In the genomic region with DNA sequence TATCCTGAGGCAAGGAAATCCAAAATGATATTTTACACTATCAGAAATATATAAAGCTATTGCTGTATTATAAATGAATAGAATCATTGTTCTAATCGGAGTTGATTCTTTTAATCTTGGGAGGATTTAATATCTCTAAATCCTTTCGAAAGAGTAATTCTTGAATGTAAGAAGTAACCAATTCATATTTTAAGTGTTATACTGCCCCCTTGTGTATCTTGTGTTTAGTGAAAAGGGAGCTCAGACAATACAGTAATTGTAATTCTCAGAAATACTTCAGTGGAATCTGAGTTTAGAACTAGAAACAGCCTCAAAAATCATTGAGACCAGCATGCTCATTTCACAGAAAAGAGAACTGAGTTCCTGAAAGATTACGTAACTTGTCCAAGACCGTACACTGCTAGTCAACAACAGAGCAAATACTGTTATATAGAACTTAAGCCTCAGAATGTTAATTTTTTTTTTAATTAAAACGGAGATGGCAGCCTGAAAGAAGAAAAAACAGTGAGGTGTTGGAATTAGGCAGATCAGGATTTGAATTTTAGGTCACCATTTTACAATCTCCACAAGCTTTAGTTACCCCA, we compare ENCODE assay signal across 8 cellular contexts. TPM values are rescaled to one million over a fixed set of nuclear protein-coding genes. Genes with fewer than 3 reads are reported as not detected.
DNase-seq lines count a peak whose midpoint lies in the region; ATAC-seq, FAIRE-seq and TF ChIP-seq lines count a peak whose summit lies in the region.

No MANE protein-coding gene starts in this region.

- BruUV-seq in PC-3 (replicated peaks; lab: Mats Ljungman, UMichigan), result no TSS peak

- H2BK5ac ChIP-seq in H1 (ENCODE audit: low read depth, low read length), result no peak overlapping the region

- TF ChIP-seq CTCF in GM20000 (IDR thresholded peaks at IDR 0.05; ENCODE audit: extremely low read depth, missing control alignments), result peak; percentile 28
- TF ChIP-seq CTCF in PC-3 (conservative IDR thresholded peaks at IDR 0.05; ENCODE audit: low read depth, low read length), result peak; percentile 89
- peak in 2 of 3 experiments; percentile 25 to 49; a peak in 2 of 4 replicates for TF ChIP-seq CTCF in H1 (IDR thresholded peaks at IDR 0.05; ENCODE audit: control extremely low read depth in 1 of 3, insufficient read depth in 1 of 3, low read depth in 1 of 3, low read length in 3 of 3)
- TF ChIP-seq CTCF in mesothelial cell of epicardium (IDR thresholded peaks at IDR 0.05; ENCODE audit: unreplicated experiment), result peak; percentile 82

- no peak overlapping the region for H3K56ac ChIP-seq in H1 (replicated peaks; ENCODE audit: insufficient read length, low read depth, low read length)

- FAIRE-seq in H1 (lab: Jason Lieb, UNC), result peak; percentile 71

- no peak overlapping the region for H2BK20ac ChIP-seq in H1 (ENCODE audit: low read length)

- H3K9me3 ChIP-seq in CD4-positive, CD25-positive, alpha-beta regulatory T cell (ENCODE audit: control insufficient read depth in 2 of 2, low read length in 2 of 2), result no peaks in the 10 kb centered on the region
- H3K9me3 ChIP-seq in PC-3 (ENCODE audit: low read length), result no peaks in the 10 kb centered on the region
- no peaks in the 10 kb centered on the region for H3K9me3 ChIP-seq in H1 (ENCODE audit: insufficient read depth in 2 of 2, low read depth in 1 of 2, low read length in 1 of 2)

- H3K79me1 ChIP-seq in H1 (ENCODE audit: low read depth, low read length), result peaks cover 4% of the 10 kb centered on the region

- H2BK120ac ChIP-seq in H1 (replicated peaks; ENCODE audit: low read depth, low read length), result no peak overlapping the region

- TF ChIP-seq RAD21 in H1 (IDR thresholded peaks at IDR 0.05 in 1 of 2, conservative IDR thresholded peaks at IDR 0.05 in 1 of 2; ENCODE audit: low read depth in 2 of 2, low read length in 2 of 2), result peak; percentile 64 to 83

- no peaks in the 10 kb centered on the region for H3K4me1 Mint-ChIP-seq in CD4-positive, CD25-positive, alpha-beta regulatory T cell
- peaks cover 6% of the 10 kb centered on the region for H3K4me1 Mint-ChIP-seq in mesothelial cell of epicardium

- no peak overlapping the region for H3K18ac ChIP-seq in H1 (ENCODE audit: extremely low read depth, low read length)

- H4K91ac ChIP-seq in H1 (replicated peaks; ENCODE audit: insufficient read length, low read length), result no peak overlapping the region

- no peak overlapping the region for H3K4me3 Mint-ChIP-seq in CD4-positive, CD25-positive, alpha-beta regulatory T cell
- H3K4me3 Mint-ChIP-seq in mesothelial cell of epicardium, result no peak overlapping the region

- H3K23ac ChIP-seq in H1 (ENCODE audit: insufficient read length), result no peak overlapping the region

- H2BK12ac ChIP-seq in H1 (ENCODE audit: low read depth, low read length), result no peak overlapping the region

- H3K27me3 ChIP-seq in CD4-positive, CD25-positive, alpha-beta regulatory T cell (ENCODE audit: control insufficient read depth, insufficient read depth, low read length), result no peaks in the 10 kb centered on the region
- H3K27me3 ChIP-seq in PC-3 (ENCODE audit: low read length) (no peaks in the 10 kb centered on the region), H1 (replicated peaks in 1 of 4; ENCODE audit: control insufficient read depth in 3 of 4, extremely low read depth in 1 of 4, insufficient read depth in 3 of 4, low read length in 3 of 4) (no peaks in the 10 kb centered on the region)

- H3K36me3 ChIP-seq in CD4-positive, CD25-positive, alpha-beta regulatory T cell (ENCODE audit: control insufficient read depth, insufficient read depth, low read length), result no peaks in the 10 kb centered on the region
- no peaks in the 10 kb centered on the region for H3K36me3 ChIP-seq in PC-3 (ENCODE audit: low read depth, low read length)
- H3K36me3 ChIP-seq in H1 (ENCODE audit: control insufficient read depth in 2 of 4, insufficient read depth in 4 of 4, low read length in 3 of 4), result peaks cover 0 to 9% (median 0%) of the 10 kb centered on the region in 4 experiments; a peak in 2 of 8 replicates

- TF ChIP-seq POLR2A in H1 (IDR thresholded peaks at IDR 0.05; ENCODE audit: control extremely low read depth in 1 of 2, low read depth in 2 of 2, low read length in 2 of 2), result no peak

- no peak overlapping the region for H4K5ac ChIP-seq in H1 (ENCODE audit: insufficient read length, low read depth, low read length)

- H3K79me2 ChIP-seq in PC-3 (ENCODE audit: low read length) (no peaks in the 10 kb centered on the region), H1 (ENCODE audit: control insufficient read depth in 1 of 2, insufficient read depth in 2 of 2, low read length in 2 of 2) (0 out of 4 replicates have a peak, but pooled peaks cover 0 to 4% of the 10 kb centered on the region in 2 experiments)

- H3K4ac ChIP-seq in H1 (replicated peaks; ENCODE audit: insufficient read length, low read depth, low read length), result no peak overlapping the region

- CTCF ChIA-PET in PC-3 (lab: Charles Lee) (interaction anchor here (0.5 to 2.6 kb wide), 17 partner anchors 22 to 1087 kb away, joined by 3 to 37 read pairs (median 3); partner anchors contain the start of genes C3orf33 and PLCH1), H1 (lab: Charles Lee; ENCODE audit: partially characterized antibody) (interaction anchor here (0.6 to 7.3 kb wide), 70 partner anchors 12 to 797 kb away, joined by 3 to 61 read pairs (median 4); partner anchors contain the start of gene C3orf33)

- no peaks in the 10 kb centered on the region for H3K9me2 ChIP-seq in PC-3 (replicated peaks; ENCODE audit: low read length)

- no peak overlapping the region for H2AK5ac ChIP-seq in H1 (ENCODE audit: low read depth, low read length)

- POLR2A ChIA-PET in PC-3 (lab: Charles Lee; ENCODE audit: unreplicated experiment), result interaction anchor here (0.5 kb wide), 1 partner anchor 65 kb away, joined by 3 read pairs; no protein-coding TSS in a partner anchor
- POLR2A ChIA-PET in H1 (lab: Charles Lee; ENCODE audit: partially characterized antibody), result no interaction called here

- H2AFZ ChIP-seq in PC-3 (ENCODE audit: low read length), result no peak overlapping the region
- no peak overlapping the region for H2AFZ ChIP-seq in H1 (ENCODE audit: low read length)

- no peak overlapping the region for H3K9ac ChIP-seq in PC-3 (ENCODE audit: low read length)
- H3K9ac ChIP-seq in H1 (replicated peaks in 1 of 4; ENCODE audit: extremely low read depth in 1 of 4, low read depth in 3 of 4, low read length in 3 of 4), result no peak overlapping the region

- H3K27me3 Mint-ChIP-seq in CD4-positive, CD25-positive, alpha-beta regulatory T cell, result peaks cover 10% of the 10 kb centered on the region
- peaks cover 7% of the 10 kb centered on the region for H3K27me3 Mint-ChIP-seq in mesothelial cell of epicardium (ENCODE audit: low read depth)

- no peak overlapping the region for H3K27ac Mint-ChIP-seq in CD4-positive, CD25-positive, alpha-beta regulatory T cell
- H3K27ac Mint-ChIP-seq in mesothelial cell of epicardium, result no peak overlapping the region

- H3K4me1 ChIP-seq in CD4-positive, CD25-positive, alpha-beta regulatory T cell (ENCODE audit: control insufficient read depth, insufficient read depth, low read length, poor library complexity, severe bottlenecking), result no peaks in the 10 kb centered on the region
- H3K4me1 ChIP-seq in PC-3 (ENCODE audit: insufficient read depth, low read length) (peaks cover 14% of the 10 kb centered on the region), H1 (replicated peaks in 1 of 4; ENCODE audit: control insufficient read depth in 3 of 4, insufficient read depth in 4 of 4, low read length in 3 of 4) (peaks cover 0 to 8% (median 2%) of the 10 kb centered on the region in 4 experiments; a peak in 2 of 7 replicates)

- H2BK15ac ChIP-seq in H1 (ENCODE audit: low read length), result no peak overlapping the region

- no peak overlapping the region for H4K8ac ChIP-seq in H1 (ENCODE audit: extremely low read depth, insufficient read depth, low read length)

- WGBS in H1 (ENCODE audit: extremely low coverage in 1 of 2, insufficient coverage in 1 of 2, insufficient read length in 1 of 2, insufficient replicate concordance in 2 of 2, low coverage in 1 of 2, low lambda C conversion rate in 2 of 2, missing lambda C conversion rate in 1 of 2), 2 experiments, result 55% methylated on average over 5 of the region's 5 CpGs; no CpG with 5 or more reads in 1 of the 2 experiments

- ATAC-seq in CD4-positive, CD25-positive, alpha-beta regulatory T cell (ENCODE audit: low read depth in 2 of 2), result peak; percentile 28 to 65
- ATAC-seq in PC-3 (peak; percentile 41), HG03571 (IDR thresholded peaks at IDR 0.05; ENCODE audit: unreplicated experiment) (no peak)

- H4K20me1 ChIP-seq in PC-3 (ENCODE audit: low read length) (no peaks in the 10 kb centered on the region), H1 (replicated peaks in 1 of 2; ENCODE audit: control insufficient read depth in 1 of 2, insufficient read depth in 2 of 2, low read length in 2 of 2) (no peaks in the 10 kb centered on the region)

- intact Hi-C loops in PC-3 (cut with micrococcal nuclease), result loop anchor here (1.0 to 2.0 kb wide), 4 partner anchors 159 to 349 kb away; no protein-coding TSS in a partner anchor

- H3K23me2 ChIP-seq in H1 (ENCODE audit: low read depth, low read length), result no peaks in the 10 kb centered on the region

- H3K4me2 ChIP-seq in PC-3 (ENCODE audit: low read length) (no peak overlapping the region), H1 (ENCODE audit: insufficient read depth in 1 of 2, low read depth in 2 of 2, low read length in 2 of 2) (no peak overlapping the region)

- no peaks in the 10 kb centered on the region for H3K36me3 Mint-ChIP-seq in CD4-positive, CD25-positive, alpha-beta regulatory T cell
- no peaks in the 10 kb centered on the region for H3K36me3 Mint-ChIP-seq in mesothelial cell of epicardium

- H3K9me3 Mint-ChIP-seq in CD4-positive, CD25-positive, alpha-beta regulatory T cell, result no peaks in the 10 kb centered on the region
- H3K9me3 Mint-ChIP-seq in mesothelial cell of epicardium, result no peaks in the 10 kb centered on the region

- no peaks in the 10 kb centered on the region for H3F3A ChIP-seq in PC-3 (ENCODE audit: low read length, unreplicated experiment)

- no peak overlapping the region for H3K4me3 ChIP-seq in CD4-positive, CD25-positive, alpha-beta regulatory T cell (ENCODE audit: low read depth, low read length)
- H3K4me3 ChIP-seq in PC-3 (ENCODE audit: low read length), result no peak overlapping the region
- H3K4me3 ChIP-seq in H1 (ENCODE audit: extremely low read depth in 1 of 4, insufficient read depth in 2 of 4, low read depth in 3 of 4, low read length in 4 of 4), result no peak overlapping the region

- peak in 2 of 3 donors; percentile 52 to 57 for DNase-seq in CD4-positive, CD25-positive, alpha-beta regulatory T cell
- DNase-seq in GM20000 (ENCODE audit: low spot score) (peak; percentile 33), LoVo (ENCODE audit: low spot score) (peak; percentile 74), PC-3 (peak; percentile 90), H1 (ENCODE audit: low read depth in 1 of 2, low spot score in 2 of 2) (no peak), mesothelial cell of epicardium (ENCODE audit: low spot score in 2 of 2, unreplicated experiment in 2 of 2) (no peak)
- no peak for DNase-seq in NK-92 treated with Interleukin-12 subunit alpha and Interleukin-12 subunit beta, amount 100 ng/mL, for 24 hours (lab: John Stamatoyannopoulos, UW)

- no peak overlapping the region for H3K27ac ChIP-seq in CD4-positive, CD25-positive, alpha-beta regulatory T cell (ENCODE audit: insufficient read depth, low read length, poor library complexity, severe bottlenecking)
- H3K27ac ChIP-seq in PC-3 (ENCODE audit: low read length), result no peak overlapping the region
- no peak overlapping the region for H3K27ac ChIP-seq in H1 (ENCODE audit: low read depth, low read length)

- H3K14ac ChIP-seq in H1 (ENCODE audit: insufficient read length), result no peak overlapping the region

- no peak for TF ChIP-seq EP300 in H1 (IDR thresholded peaks at IDR 0.05; ENCODE audit: borderline replicate concordance in 1 of 2, low read depth in 2 of 2, low read length in 2 of 2)

RNA-seq across cellular contexts. Expression of gene PLCH1, which starts 42.9 kb away (rescaled TPM):
- 0.12 TPM for total RNA-seq in CD4-positive, CD25-positive, alpha-beta regulatory T cell
- under 1 TPM in 1 of 4 donors, not detected in 3; 0.05 TPM for polyA plus RNA-seq in CD4-positive, CD25-positive, alpha-beta regulatory T cell
- total RNA-seq in PC-3 (2014; rRNA removed) (4.1 and 4.5 TPM in 2 replicates), mesothelial cell of epicardium (1.0 to 1.3 TPM (median 1.2 TPM) in 3 replicates)
- 17.2 and 17.4 TPM in 2 replicates for total RNA-seq in H1 (2021; fragmentation: NEBNext Ultra II Directional; extraction: Animal tissue kit (Norgen Biotek cat#: 25700))
- polyA plus RNA-seq in H1 (2011; rRNA removed), result 5.0 and 5.8 TPM in 2 replicates
- polyA plus RNA-seq in H1 (2011; cell fraction: cytosol; rRNA removed), result 9.4 TPM
- 11.0 TPM for polyA plus RNA-seq in H1 (2011; cell fraction: nucleus; rRNA removed)
- 6.4 to 11.7 TPM (median 9.4 TPM) in 4 replicates for polyA plus RNA-seq in H1 (2012, experiment 1 of 2)
- 0.70 TPM for polyA plus RNA-seq in H1 (2012, experiment 2 of 2)
- polyA plus RNA-seq in H1 (2013, experiment 1 of 2), result 5.1 TPM
- 5.5 TPM for polyA plus RNA-seq in H1 (2013, experiment 2 of 2)
- 41.0 and 52.3 TPM in 2 replicates for polyA minus RNA-seq in H1 (2011; rRNA and poly(A)+ RNA removed)
- 19.7 TPM for polyA minus RNA-seq in H1 (2011; cell fraction: cytosol; rRNA and poly(A)+ RNA removed)
- 39.3 TPM for polyA minus RNA-seq in H1 (2011; cell fraction: nucleus; rRNA and poly(A)+ RNA removed)

Comparison
In these comparisons a context has a peak if more than half of its experiments do, and no peak if none do; other contexts are left out.
1. DNase-seq: peak in CD4-positive, CD25-positive, alpha-beta regulatory T cell (2 of 3), GM20000 (single experiment), LoVo (single experiment) and PC-3 (single experiment); none in H1 (0 of 2), mesothelial cell of epicardium (0 of 2) and NK-92 treated with Interleukin-12 subunit alpha and Interleukin-12 subunit beta, amount 100 ng/mL, for 24 hours (single experiment).
2. CTCF ChIP-seq: peak in every context shown above with its lines; median percentile 89 in PC-3; 82 in mesothelial cell of epicardium; 37 in H1; 28 in GM20000.